In genomic region chr6:57104350-57104749, GRCh38 we compare ENCODE assay signal across 10 cellular contexts.
"Had no signal": no experiment of that assay in that cellular context is flagged by ENCODE, and none has a peak within 500 bp of the region (broad histone marks: within the 10 kb centered on the region; RNA-seq: fewer than 3 reads in every experiment).

No MANE protein-coding gene starts in this region.

- DNase-seq: activated CD4-positive, alpha-beta T cell treated with anti-CD3 and anti-CD28 coated beads for 48 hours; activated naive CD4-positive, alpha-beta T cell; activated naive CD8-positive, alpha-beta T cell treated with anti-CD3 and anti-CD28 coated beads, Interleukin-2, amount 50 U/mL, for 24 hours; foreskin keratinocyte; head of caudate nucleus; left ventricle myocardium inferior; mesendoderm; nephron progenitor cell; stimulated activated CD4-positive, alpha-beta T cell treated with anti-CD3 and anti-CD28 coated beads, Interleukin-12 subunit alpha, Interleukin-12 subunit beta, amount 100 ng/mL, for 4 hours; stimulated activated naive CD4-positive, alpha-beta T cell treated with Interleukin-2 at 50 U/mL for 16 hours had no signal

- ATAC-seq: activated naive CD8-positive, alpha-beta T cell treated with anti-CD3 and anti-CD28 coated beads, Interleukin-2, amount 50 U/mL, for 24 hours; foreskin keratinocyte had no signal
